Comparison of ENCODE assay signal across 23 cellular contexts in genomic region chr22:36583546-36583945, GRCh38. TPM values are rescaled to one million over a fixed set of nuclear protein-coding genes. Genes with fewer than 3 reads are reported as not detected.
DNase-seq lines count a peak whose midpoint lies in the region; ATAC-seq, FAIRE-seq and TF ChIP-seq lines count a peak whose summit lies in the region.
"Had no signal": no experiment of that assay in that cellular context is flagged by ENCODE, and none has a peak within 500 bp of the region (broad histone marks: within the 10 kb centered on the region; RNA-seq: fewer than 3 reads in every experiment).

No MANE protein-coding gene starts in this region.

- no peak for DNase-seq in MCF 10A (ENCODE audit: unreplicated experiment)
- DNase-seq in breast epithelium (ENCODE audit: low spot score in 2 of 2) = no peak
- peak; percentile 18 for DNase-seq in kidney
- no peak for DNase-seq in urothelium cell line (ENCODE audit: low spot score)
- no peak for DNase-seq in MG63
- no peak for DNase-seq in NCI-H2107 treated with DMSO at 0.1 percent for 48 hours (lab: John Stamatoyannopoulos, UW; ENCODE audit: unreplicated experiment)
- DNase-seq: AML-193; Caco-2; CD4-positive, alpha-beta T cell; H7; HFFc6; IMR-90 had no signal

- H3K4me1 Mint-ChIP-seq in MCF 10A (ENCODE audit: insufficient read depth, unreplicated experiment) = peaks cover 21% of the 10 kb centered on the region

- H3K36me3 Mint-ChIP-seq in MCF 10A (ENCODE audit: insufficient read depth, unreplicated experiment) = no peaks in the 10 kb centered on the region

- H3K9me3 Mint-ChIP-seq in MCF 10A (ENCODE audit: unreplicated experiment) = no peaks in the 10 kb centered on the region
- H3K9me3 Mint-ChIP-seq: HFFc6 had no signal

- intact Hi-C loops in MCF 10A (cut with micrococcal nuclease) = no loop called here
- intact Hi-C loops in breast epithelium (cut with DNase I; ENCODE audit: low total_unique reads) = no loop called here
- intact Hi-C loops in kidney (cut with DNase I) = no loop called here

- H3K27me3 ChIP-seq in breast epithelium = no peaks in the 10 kb centered on the region
- peaks cover 2% of the 10 kb centered on the region for H3K27me3 ChIP-seq in MG63

- ATAC-seq in GM21381 (IDR thresholded peaks at IDR 0.05; ENCODE audit: unreplicated experiment) = no peak
- ATAC-seq: A549, GM23338, HCT116 had no signal

- peak overlapping the region; percentile 2 for H3K27ac Mint-ChIP-seq in MCF 10A (ENCODE audit: low read depth, unreplicated experiment)
- H3K27ac Mint-ChIP-seq: CD4-positive, alpha-beta T cell; GM23338; HFFc6 had no signal

- no peak for FAIRE-seq in kidney (lab: Jason Lieb, UNC)
- peak; percentile 23 for FAIRE-seq in urothelium cell line (lab: Jason Lieb, UNC)
- FAIRE-seq: A549, D721Med, G401.6, GM12891, GM19239, HTR-8/SVneo had no signal

- CTCF ChIA-PET in MCF 10A (lab: Yijun Ruan, JAX) = interaction anchor here (0.6 to 1.2 kb wide), 7 partner anchors 12 to 945 kb away, joined by 3 read pairs; no protein-coding TSS in a partner anchor

- POLR2A ChIA-PET in MCF 10A (lab: Yijun Ruan, JAX) = no interaction called here

- H3K9ac ChIP-seq in kidney (ENCODE audit: low read length in 2 of 2) = no peak overlapping the region

- H3K4me3 ChIP-seq in breast epithelium = no peak overlapping the region
- no peak overlapping the region for H3K4me3 ChIP-seq in kidney (ENCODE audit: low read length in 2 of 2)
- H3K4me3 ChIP-seq in MG63 = no peak overlapping the region
- H3K4me3 ChIP-seq: A549, GM23338 had no signal

- H3K36me3 ChIP-seq in breast epithelium (no peaks in the 10 kb centered on the region), kidney (ENCODE audit: control insufficient read depth in 1 of 2, insufficient read depth in 2 of 2, low read length in 2 of 2) (no peaks in the 10 kb centered on the region), MG63 (no peaks in the 10 kb centered on the region)

- TF ChIP-seq POLR2A in breast epithelium (IDR thresholded peaks at IDR 0.05) = no peak

- BruUV-seq in MCF 10A (replicated peaks; lab: Mats Ljungman, UMichigan) = no TSS peak

- peaks cover 37% of the 10 kb centered on the region for H3K27me3 Mint-ChIP-seq in MCF 10A (ENCODE audit: insufficient read depth, unreplicated experiment)

- no peaks in the 10 kb centered on the region for H3K4me1 ChIP-seq in breast epithelium
- no peaks in the 10 kb centered on the region for H3K4me1 ChIP-seq in kidney (ENCODE audit: control insufficient read depth in 1 of 2, insufficient read depth in 1 of 2, low read depth in 1 of 2, low read length in 2 of 2)
- H3K4me1 ChIP-seq: Caco-2 had no signal

- H3K27ac ChIP-seq in breast epithelium (no peak overlapping the region), kidney (ENCODE audit: low read depth in 2 of 2, low read length in 2 of 2) (no peak overlapping the region)
- H3K27ac ChIP-seq: 22Rv1, A549, C4-2B had no signal

- no peak for TF ChIP-seq CTCF in MCF 10A (IDR thresholded peaks at IDR 0.05; ENCODE audit: unreplicated experiment)
- no peak for TF ChIP-seq CTCF in breast epithelium (IDR thresholded peaks at IDR 0.05)
- TF ChIP-seq CTCF in kidney (IDR thresholded peaks at IDR 0.05; ENCODE audit: borderline replicate concordance, extremely low read depth, insufficient read depth) = no peak

- no peak overlapping the region for H3K4me3 Mint-ChIP-seq in MCF 10A (ENCODE audit: unreplicated experiment)
- H3K4me3 Mint-ChIP-seq: CD4-positive, alpha-beta T cell; GM23338; HFFc6 had no signal

- H3K9me3 ChIP-seq in breast epithelium (no peaks in the 10 kb centered on the region), kidney (ENCODE audit: control insufficient read depth in 1 of 2, low read length in 2 of 2) (no peaks in the 10 kb centered on the region), MG63 (no peaks in the 10 kb centered on the region)
- H3K9me3 ChIP-seq: A549, Caco-2 had no signal

RNA-seq across cellular contexts. Expression of gene EIF3D, which starts 54.6 kb away (rescaled TPM):
- 258 and 306 TPM in 2 replicates for total RNA-seq in MCF 10A (2022)
- 100 to 1,000 TPM; 291 to 419 (median 301) TPM for total RNA-seq in breast epithelium
- total RNA-seq in kidney = 140 TPM
- polyA plus RNA-seq in kidney (ENCODE audit: insufficient read depth, low read depth, low replicate concordance) = 129 TPM
- total RNA-seq in MG63 (2014; rRNA removed; shearing (Covaris generic); ENCODE audit: low replicate concordance) = 575 and 712 TPM in 2 replicates
